ENCODE assay signal across 1 cellular context in the genomic region with DNA sequence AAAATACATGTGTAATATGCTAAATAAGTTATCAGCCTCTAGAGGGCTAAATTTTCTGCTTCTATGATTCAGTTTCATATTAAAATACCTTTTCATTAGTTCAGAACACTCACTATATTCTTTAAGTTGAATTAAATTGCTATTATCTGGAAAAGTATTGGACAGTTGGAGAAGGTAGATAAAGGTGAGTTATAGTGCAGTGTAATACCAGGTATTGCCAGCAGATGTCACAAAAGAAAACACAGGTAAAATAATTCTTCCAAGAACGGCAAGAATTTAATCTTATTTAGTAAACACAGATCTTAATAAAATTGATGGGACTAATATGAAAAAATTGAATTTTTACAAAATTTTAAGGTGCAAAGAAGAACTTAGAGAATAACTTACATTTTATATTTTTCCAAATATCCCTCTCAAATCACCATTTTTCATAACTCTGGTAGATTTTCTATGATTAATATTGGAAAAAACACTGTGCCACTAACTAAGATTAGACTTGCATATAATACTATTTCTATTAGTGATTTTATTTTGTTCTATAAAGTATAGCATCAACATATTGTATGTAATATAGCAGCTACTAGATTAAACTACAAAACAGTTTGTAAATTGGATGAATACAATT.
TF ChIP-seq lines count a peak whose summit lies in the region.

No MANE protein-coding gene starts in this region.

TF ChIP-seq in SK-N-SH treated with all-trans-retinoic acid at 6 μM for 48 hours, 23 proteins besides CTCF, POLR2A, EP300 and RAD21 (continued from another document):
- TF ChIP-seq, protein P1, sequence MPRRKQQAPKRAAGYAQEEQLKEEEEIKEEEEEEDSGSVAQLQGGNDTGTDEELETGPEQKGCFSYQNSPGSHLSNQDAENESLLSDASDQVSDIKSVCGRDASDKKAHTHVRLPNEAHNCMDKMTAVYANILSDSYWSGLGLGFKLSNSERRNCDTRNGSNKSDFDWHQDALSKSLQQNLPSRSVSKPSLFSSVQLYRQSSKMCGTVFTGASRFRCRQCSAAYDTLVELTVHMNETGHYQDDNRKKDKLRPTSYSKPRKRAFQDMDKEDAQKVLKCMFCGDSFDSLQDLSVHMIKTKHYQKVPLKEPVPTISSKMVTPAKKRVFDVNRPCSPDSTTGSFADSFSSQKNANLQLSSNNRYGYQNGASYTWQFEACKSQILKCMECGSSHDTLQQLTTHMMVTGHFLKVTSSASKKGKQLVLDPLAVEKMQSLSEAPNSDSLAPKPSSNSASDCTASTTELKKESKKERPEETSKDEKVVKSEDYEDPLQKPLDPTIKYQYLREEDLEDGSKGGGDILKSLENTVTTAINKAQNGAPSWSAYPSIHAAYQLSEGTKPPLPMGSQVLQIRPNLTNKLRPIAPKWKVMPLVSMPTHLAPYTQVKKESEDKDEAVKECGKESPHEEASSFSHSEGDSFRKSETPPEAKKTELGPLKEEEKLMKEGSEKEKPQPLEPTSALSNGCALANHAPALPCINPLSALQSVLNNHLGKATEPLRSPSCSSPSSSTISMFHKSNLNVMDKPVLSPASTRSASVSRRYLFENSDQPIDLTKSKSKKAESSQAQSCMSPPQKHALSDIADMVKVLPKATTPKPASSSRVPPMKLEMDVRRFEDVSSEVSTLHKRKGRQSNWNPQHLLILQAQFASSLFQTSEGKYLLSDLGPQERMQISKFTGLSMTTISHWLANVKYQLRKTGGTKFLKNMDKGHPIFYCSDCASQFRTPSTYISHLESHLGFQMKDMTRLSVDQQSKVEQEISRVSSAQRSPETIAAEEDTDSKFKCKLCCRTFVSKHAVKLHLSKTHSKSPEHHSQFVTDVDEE (CRISPR knock-in tag; IDR thresholded peaks at IDR 0.05) = no peak
- TF ChIP-seq, protein P2, sequence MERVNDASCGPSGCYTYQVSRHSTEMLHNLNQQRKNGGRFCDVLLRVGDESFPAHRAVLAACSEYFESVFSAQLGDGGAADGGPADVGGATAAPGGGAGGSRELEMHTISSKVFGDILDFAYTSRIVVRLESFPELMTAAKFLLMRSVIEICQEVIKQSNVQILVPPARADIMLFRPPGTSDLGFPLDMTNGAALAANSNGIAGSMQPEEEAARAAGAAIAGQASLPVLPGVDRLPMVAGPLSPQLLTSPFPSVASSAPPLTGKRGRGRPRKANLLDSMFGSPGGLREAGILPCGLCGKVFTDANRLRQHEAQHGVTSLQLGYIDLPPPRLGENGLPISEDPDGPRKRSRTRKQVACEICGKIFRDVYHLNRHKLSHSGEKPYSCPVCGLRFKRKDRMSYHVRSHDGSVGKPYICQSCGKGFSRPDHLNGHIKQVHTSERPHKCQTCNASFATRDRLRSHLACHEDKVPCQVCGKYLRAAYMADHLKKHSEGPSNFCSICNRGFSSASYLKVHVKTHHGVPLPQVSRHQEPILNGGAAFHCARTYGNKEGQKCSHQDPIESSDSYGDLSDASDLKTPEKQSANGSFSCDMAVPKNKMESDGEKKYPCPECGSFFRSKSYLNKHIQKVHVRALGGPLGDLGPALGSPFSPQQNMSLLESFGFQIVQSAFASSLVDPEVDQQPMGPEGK (CRISPR knock-in tag; IDR thresholded peaks at IDR 0.05; ENCODE audit: borderline replicate concordance) = no peak
